ENCODE assay signal across 24 cellular contexts in genomic region chr7:128893251-128894100, GRCh38. TPM values are rescaled to one million over a fixed set of nuclear protein-coding genes. Genes with fewer than 3 reads are reported as not detected.
DNase-seq lines count a peak whose midpoint lies in the region; ATAC-seq and TF ChIP-seq lines count a peak whose summit lies in the region.
"Had no signal": no experiment of that assay in that cellular context is flagged by ENCODE, and none has a peak within 500 bp of the region (broad histone marks: within the 10 kb centered on the region; RNA-seq: fewer than 3 reads in every experiment).

No MANE protein-coding gene starts in this region.

- H3K4me1 Mint-ChIP-seq in chondrocyte (ENCODE audit: low read depth): peaks cover 3% of the 10 kb centered on the region

- no peaks in the 10 kb centered on the region for H4K20me1 ChIP-seq in SK-N-SH (ENCODE audit: insufficient read depth)

- H3K9me3 ChIP-seq in SK-N-SH (no peaks in the 10 kb centered on the region), spleen (peaks cover 0 to 5% (median 0%) of the 10 kb centered on the region in 8 donors)
- H3K9me3 ChIP-seq: Caco-2, SJCRH30 had no signal

- no peak overlapping the region for H3K4me2 ChIP-seq in SK-N-SH

- TF ChIP-seq CTCF in SK-N-SH (IDR thresholded peaks at IDR 0.05) (no peak), chondrocyte (IDR thresholded peaks at IDR 0.05) (no peak), spleen (IDR thresholded peaks at IDR 0.05 in 8 of 11, conservative IDR thresholded peaks at IDR 0.05 in 3 of 11) (no peak)

- no peak overlapping the region for H3K4me3 Mint-ChIP-seq in chondrocyte (ENCODE audit: unreplicated experiment)
- H3K4me3 Mint-ChIP-seq: activated CD8-positive, alpha-beta T cell treated with anti-CD3 and anti-CD28 coated beads for 36 hours; activated naive CD4-positive, alpha-beta T cell treated with anti-CD3 and anti-CD28 coated beads for 36 hours; activated T-cell treated with anti-CD3 and anti-CD28 coated beads, Interleukin-2, amount 50 U/mL, for 4 hours; stimulated activated naive B cell treated with anti-CD40 and anti-IgM and Interleukin-4, amounts not matched to agents 10 μg/mL and 1 μg/mL and 100 μg/mL, for 72 hours; type B pancreatic cell; WTC11 had no signal

- WGBS in SK-N-SH (ENCODE audit: low lambda C conversion rate): 85% methylated on average over 11 of the region's 23 CpGs
- 90 to 94% (median 93%) methylated on average over 10 to 23 of the region's 23 CpGs for WGBS in spleen, 5 donors

- H3K4me3 ChIP-seq in SK-N-SH (ENCODE audit: low read depth in 2 of 2, low read length in 1 of 2) (no peak overlapping the region), spleen (no peak overlapping the region)
- H3K4me3 ChIP-seq: SJCRH30 had no signal

- no peaks in the 10 kb centered on the region for H3K9me3 Mint-ChIP-seq in chondrocyte (ENCODE audit: low read depth)

- H2AFZ ChIP-seq in SK-N-SH (ENCODE audit: low read depth): no peak overlapping the region

- DNase-seq in SK-N-SH (peak; percentile 42), chondrocyte (ENCODE audit: low spot score) (peak; percentile 82), left lobe of liver (ENCODE audit: low spot score) (no peak), spleen (peak; percentile 59), NCI-H146 treated with DMSO at 0.1 percent for 48 hours (lab: John Stamatoyannopoulos, UW; ENCODE audit: unreplicated experiment) (no peak), NCI-H446 (lab: John Stamatoyannopoulos, UW) (no peak)
- DNase-seq: activated CD8-positive, alpha-beta T cell treated with anti-CD3 and anti-CD28 coated beads for 36 hours; activated naive CD4-positive, alpha-beta T cell treated with anti-CD3 and anti-CD28 coated beads for 36 hours; activated T-cell treated with anti-CD3 and anti-CD28 coated beads, Interleukin-2, amount 50 U/mL, for 4 hours; Caco-2; effector memory CD4-positive, alpha-beta T cell; head of caudate nucleus; mesendoderm; NCI-H1092; NCI-H2107; NCI-H526; stimulated activated naive B cell treated with anti-CD40 and anti-IgM and Interleukin-4, amounts not matched to agents 10 μg/mL and 1 μg/mL and 100 μg/mL, for 72 hours had no signal

- H3K9ac ChIP-seq in SK-N-SH: no peak overlapping the region

- peaks cover 2% of the 10 kb centered on the region for H3K27me3 Mint-ChIP-seq in chondrocyte (ENCODE audit: low read depth)

- H3K27ac Mint-ChIP-seq in chondrocyte (ENCODE audit: unreplicated experiment): no peak overlapping the region
- H3K27ac Mint-ChIP-seq: activated CD8-positive, alpha-beta T cell treated with anti-CD3 and anti-CD28 coated beads for 36 hours; activated naive CD4-positive, alpha-beta T cell treated with anti-CD3 and anti-CD28 coated beads for 36 hours; stimulated activated naive B cell treated with anti-CD40 and anti-IgM and Interleukin-4, amounts not matched to agents 10 μg/mL and 1 μg/mL and 100 μg/mL, for 72 hours; type B pancreatic cell; WTC11 had no signal

- intact Hi-C loops in spleen (cut with DNase I; ENCODE audit: low total_unique reads): no loop called here

- no peaks in the 10 kb centered on the region for H3F3A ChIP-seq in SK-N-SH (replicated peaks; ENCODE audit: insufficient read depth)

- TF ChIP-seq EP300 in SK-N-SH (IDR thresholded peaks at IDR 0.05; ENCODE audit: borderline replicate concordance in 1 of 2, low read depth in 1 of 2, low read length in 1 of 2): no peak

- CTCF ChIA-PET in SK-N-SH (lab: Yijun Ruan, JAX): interaction anchor here (0.5 to 4.1 kb wide), 6 partner anchors 8 to 433 kb away, joined by 3 to 31 read pairs (median 4); no protein-coding TSS in a partner anchor

- H3K4me1 ChIP-seq in SK-N-SH (ENCODE audit: control insufficient read depth in 1 of 2, insufficient read depth in 2 of 2, low read depth in 1 of 2, low read length in 1 of 2) (no peaks in the 10 kb centered on the region; a peak in 1 of 4 replicates), spleen (peaks cover 0 to 14% (median 7%) of the 10 kb centered on the region in 6 donors)
- H3K4me1 ChIP-seq: Caco-2, SJCRH30 had no signal

- ATAC-seq in SK-N-SH treated with all-trans-retinoic acid at 6 μM for 48 hours: no peak
- peak; percentile 20 for ATAC-seq in left lobe of liver
- ATAC-seq in GM21529 (IDR thresholded peaks at IDR 0.05; ENCODE audit: unreplicated experiment): no peak
- ATAC-seq: activated CD8-positive, alpha-beta T cell treated with anti-CD3 and anti-CD28 coated beads for 36 hours; activated T-cell treated with anti-CD3 and anti-CD28 coated beads, Interleukin-2, amount 50 U/mL, for 4 hours; stimulated activated naive B cell treated with anti-CD40 and anti-IgM and Interleukin-4, amounts not matched to agents 10 μg/mL and 1 μg/mL and 100 μg/mL, for 72 hours; WTC11 had no signal

- no peaks in the 10 kb centered on the region for H3K36me3 Mint-ChIP-seq in chondrocyte (ENCODE audit: low read depth)
- H3K36me3 Mint-ChIP-seq: type B pancreatic cell had no signal

- no peak for TF ChIP-seq RAD21 in SK-N-SH (IDR thresholded peaks at IDR 0.05; ENCODE audit: low read length)

- H3K27me3 ChIP-seq in SK-N-SH (ENCODE audit: insufficient read depth): peaks cover 14% of the 10 kb centered on the region; the same call in 1 of the 2 replicates
- peaks cover 0 to 40% (median 13%) of the 10 kb centered on the region in 7 donors for H3K27me3 ChIP-seq in spleen (replicated peaks in 1 of 7)

- no peaks in the 10 kb centered on the region for H3K36me3 ChIP-seq in SK-N-SH (replicated peaks in 1 of 2; ENCODE audit: control insufficient read depth in 1 of 2, insufficient read depth in 2 of 2, low read length in 1 of 2)
- no peaks in the 10 kb centered on the region for H3K36me3 ChIP-seq in spleen
- H3K36me3 ChIP-seq: SJCRH30 had no signal

- no peaks in the 10 kb centered on the region for H3K9me2 ChIP-seq in SK-N-SH

- H3K27ac ChIP-seq in SK-N-SH (ENCODE audit: low read depth in 2 of 2, low read length in 1 of 2): no peak overlapping the region
- no peak overlapping the region for H3K27ac ChIP-seq in spleen
- H3K27ac ChIP-seq: 22Rv1, SJCRH30 had no signal

- POLR2A ChIA-PET in SK-N-SH (lab: Yijun Ruan, JAX): no interaction called here

- no peak for TF ChIP-seq POLR2A in spleen (IDR thresholded peaks at IDR 0.05)

- H3K79me2 ChIP-seq in SK-N-SH (ENCODE audit: insufficient read depth): no peaks in the 10 kb centered on the region

TF ChIP-seq in SK-N-SH, 30 proteins besides CTCF, POLR2A, EP300 and RAD21 (continues in another document):
- TF ChIP-seq MAX (IDR thresholded peaks at IDR 0.05; ENCODE audit: low read depth) (no peak), ELF1 (IDR thresholded peaks at IDR 0.05) (no peak), PBX3 (IDR thresholded peaks at IDR 0.05) (no peak), FOXM1 (IDR thresholded peaks at IDR 0.05; ENCODE audit: low read depth) (no peak), SMC3 (IDR thresholded peaks at IDR 0.05; ENCODE audit: low read depth, low read length) (no peak), JUND (IDR thresholded peaks at IDR 0.05) (no peak)

TF ChIP-seq in SK-N-SH treated with all-trans-retinoic acid at 6 μM for 48 hours, 23 proteins besides CTCF, POLR2A, EP300 and RAD21 (continues in another document):
- TF ChIP-seq ZNF8 (CRISPR knock-in tag; IDR thresholded peaks at IDR 0.05) (no peak), ISL1 (CRISPR knock-in tag; IDR thresholded peaks at IDR 0.05) (no peak), TSHZ2 (CRISPR knock-in tag; IDR thresholded peaks at IDR 0.05) (no peak), OSR1 (CRISPR knock-in tag; IDR thresholded peaks at IDR 0.05) (no peak), ARNTL (CRISPR knock-in tag; IDR thresholded peaks at IDR 0.05; ENCODE audit: borderline replicate concordance, low read depth) (no peak), GLIS3 (CRISPR knock-in tag; IDR thresholded peaks at IDR 0.05) (no peak), TCF4 (CRISPR knock-in tag; IDR thresholded peaks at IDR 0.05; ENCODE audit: borderline replicate concordance) (no peak), ZNF565 (CRISPR knock-in tag; conservative IDR thresholded peaks at IDR 0.05; ENCODE audit: low read depth) (no peak)

RNA-seq across cellular contexts. Expression of gene KCP, which starts 17.0 kb away (rescaled TPM):
- polyA plus RNA-seq in SK-N-SH (2012; rRNA removed) (not detected in 2 replicates), spleen (1 to 10 TPM in 1 of 3 donors, under 1 TPM in 2; 0.06 to 2.1 (median 0.35) TPM)
- polyA plus RNA-seq in SK-N-SH (2012; cell fraction: cytosol; rRNA removed): 0.01 TPM in 1 of 2 replicates, not detected in the other
- polyA plus RNA-seq in SK-N-SH (2012; cell fraction: nucleus; rRNA removed): 0.08 and 0.11 TPM in 2 replicates
- total RNA-seq in chondrocyte (1.3 to 1.5 TPM in 2 of 3 replicates, not detected in the other), left lobe of liver (0.15 TPM), spleen (under 1 TPM; 0.14 to 0.89 (median 0.72) TPM)
- total RNA-seq: activated CD8-positive, alpha-beta T cell treated with anti-CD3 and anti-CD28 coated beads for 36 hours; activated naive CD4-positive, alpha-beta T cell treated with anti-CD3 and anti-CD28 coated beads for 36 hours had no signal

RNA-seq across cellular contexts. Expression of gene ATP6V1F, which starts 30.8 kb away (rescaled TPM):
- polyA plus RNA-seq in SK-N-SH (2012; rRNA removed) (437 and 495 TPM in 2 replicates), spleen (100 to 1,000 TPM; 205 to 285 (median 262) TPM)
- 349 and 422 TPM in 2 replicates for polyA plus RNA-seq in SK-N-SH (2012; cell fraction: cytosol; rRNA removed)
- 110 and 142 TPM in 2 replicates for polyA plus RNA-seq in SK-N-SH (2012; cell fraction: nucleus; rRNA removed)
- total RNA-seq in chondrocyte (139 to 162 TPM (median 154 TPM) in 3 replicates), left lobe of liver (28.2 TPM), spleen (10 to 100 TPM; 78.3 to 95.5 (median 84.5) TPM)

RNA-seq across cellular contexts. Expression of gene IRF5, which starts 44.3 kb away (rescaled TPM):
- polyA plus RNA-seq in SK-N-SH (2012; rRNA removed) (0.62 and 1.0 TPM in 2 replicates), spleen (10 to 100 TPM; 26.2 to 41.8 (median 41.5) TPM)
- polyA plus RNA-seq in SK-N-SH (2012; cell fraction: cytosol; rRNA removed): 0.22 and 0.41 TPM in 2 replicates
- 4.6 and 5.5 TPM in 2 replicates for polyA plus RNA-seq in SK-N-SH (2012; cell fraction: nucleus; rRNA removed)
- total RNA-seq in chondrocyte (0.26 to 0.53 TPM (median 0.37 TPM) in 3 replicates), left lobe of liver (5.0 TPM), spleen (10 to 100 TPM; 34.7 to 56.3 (median 48.2) TPM)
- polyA plus RNA-seq: neural cell had no signal

Comparison
In these comparisons a context has a peak if more than half of its experiments do, and no peak if none do; other contexts are left out.
1. DNase-seq: peak in SK-N-SH (single experiment), chondrocyte (single experiment) and spleen (single experiment); none in left lobe of liver (single experiment), NCI-H146 treated with DMSO at 0.1 percent for 48 hours (single experiment) and NCI-H446 (0 of 2).